21 cellular contexts compared by ENCODE assay signal in genomic region chr3:13705051-13705450, GRCh38.
"Had no signal": no experiment of that assay in that cellular context is flagged by ENCODE, and none has a peak within 500 bp of the region (broad histone marks: within the 10 kb centered on the region; RNA-seq: fewer than 3 reads in every experiment).

No MANE protein-coding gene starts in this region.

- H3K27ac ChIP-seq: ascending aorta, esophagus muscularis mucosa, gastroesophageal sphincter, psoas muscle, stomach, testis had no signal

- H3K36me3 Mint-ChIP-seq: stimulated activated effector memory CD8-positive, alpha-beta T cell treated with anti-CD3 and anti-CD28 coated beads, Interleukin-12 subunit alpha, Interleukin-12 subunit beta, amount 100 ng/mL, for 72 hours had no signal

- H3K36me3 ChIP-seq: ascending aorta, esophagus muscularis mucosa, gastroesophageal sphincter, stomach had no signal

- H3K4me1 ChIP-seq: ascending aorta, esophagus muscularis mucosa, gastroesophageal sphincter, psoas muscle, stomach, testis had no signal

- H3K4me1 Mint-ChIP-seq: immature natural killer cell; memory B cell; stimulated activated effector memory CD8-positive, alpha-beta T cell treated with anti-CD3 and anti-CD28 coated beads, Interleukin-12 subunit alpha, Interleukin-12 subunit beta, amount 100 ng/mL, for 72 hours had no signal

- H3K4me3 ChIP-seq: ascending aorta, esophagus muscularis mucosa, gastroesophageal sphincter, mucosa of descending colon, psoas muscle, smooth muscle cell, stomach, testis had no signal

- DNase-seq: activated CD4-positive, alpha-beta T cell treated with anti-CD3 and anti-CD28 coated beads for 48 hours; activated CD4-positive, CD25-positive, alpha-beta regulatory T cell; activated CD8-positive, alpha-beta T cell treated with anti-CD3 and anti-CD28 coated beads, Interleukin-2, amount 10 ng/mL, durations not matched to agents 7 days and 5 days; effector CD8-positive, alpha-beta T cell; immature natural killer cell; kidney glomerular epithelial cell; mucosa of descending colon; naive B cell; psoas muscle; right cardiac atrium; stimulated activated CD4-positive, alpha-beta T cell treated with anti-CD3 and anti-CD28 coated beads, Interleukin-4, amount 100 ng/mL, for 24 hours; T1000; testis had no signal

- H3K4me3 Mint-ChIP-seq: activated CD8-positive, alpha-beta T cell treated with anti-CD3 and anti-CD28 coated beads, Interleukin-2, amount 10 ng/mL, durations not matched to agents 7 days and 5 days; immature natural killer cell; memory B cell; naive B cell; neural crest cell; stimulated activated effector memory CD8-positive, alpha-beta T cell treated with anti-CD3 and anti-CD28 coated beads, Interleukin-12 subunit alpha, Interleukin-12 subunit beta, amount 100 ng/mL, for 72 hours had no signal

- H3K27ac Mint-ChIP-seq: activated CD8-positive, alpha-beta T cell treated with anti-CD3 and anti-CD28 coated beads, Interleukin-2, amount 10 ng/mL, durations not matched to agents 7 days and 5 days; immature natural killer cell; memory B cell; stimulated activated effector memory CD8-positive, alpha-beta T cell treated with anti-CD3 and anti-CD28 coated beads, Interleukin-12 subunit alpha, Interleukin-12 subunit beta, amount 100 ng/mL, for 72 hours had no signal

- H3K27me3 ChIP-seq: ascending aorta, testis had no signal

- H3K9me3 ChIP-seq: ascending aorta, mucosa of descending colon, psoas muscle, testis had no signal

- ATAC-seq: activated CD8-positive, alpha-beta T cell treated with anti-CD3 and anti-CD28 coated beads, Interleukin-2, amount 10 ng/mL, durations not matched to agents 7 days and 5 days; gastroesophageal sphincter; mucosa of descending colon; psoas muscle; right cardiac atrium; stimulated activated effector memory CD8-positive, alpha-beta T cell treated with anti-CD3 and anti-CD28 coated beads, Interleukin-12 subunit alpha, Interleukin-12 subunit beta, amount 100 ng/mL, for 72 hours had no signal
